In the genomic region with DNA sequence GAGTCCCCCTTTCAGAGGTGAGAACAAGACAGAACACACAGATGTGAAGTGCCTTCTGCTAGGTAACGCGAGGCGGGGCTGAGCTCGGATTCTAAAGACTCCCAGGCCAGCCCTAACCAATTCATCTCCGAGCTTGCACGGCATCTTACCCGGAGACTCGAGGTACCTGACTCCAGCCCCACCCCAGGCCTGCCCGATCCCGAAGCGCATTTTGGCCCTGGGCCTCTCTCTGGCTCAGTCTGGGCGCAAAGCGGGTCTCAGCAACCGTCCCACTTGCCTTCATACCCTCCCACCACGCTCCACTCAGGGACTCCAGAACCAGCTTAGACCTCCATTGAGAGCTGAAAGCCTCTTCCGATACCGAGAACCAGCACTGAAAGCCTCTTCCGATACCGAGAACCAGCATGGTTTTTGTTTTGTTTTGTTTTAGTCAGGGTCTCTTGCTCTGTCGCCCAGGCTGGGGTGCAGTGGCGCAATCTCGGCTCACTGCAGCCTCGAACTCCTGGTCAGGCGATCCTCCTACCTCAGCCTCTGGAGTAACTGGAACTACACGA, we compare ENCODE assay signal across 8 cellular contexts. TPM values are rescaled to one million over a fixed set of nuclear protein-coding genes. Genes with fewer than 3 reads are reported as not detected.
DNase-seq lines count a peak whose midpoint lies in the region; ATAC-seq, FAIRE-seq and TF ChIP-seq lines count a peak whose summit lies in the region.

No MANE protein-coding gene starts in this region.

- H3K79me1 ChIP-seq in trophoblast cell (ENCODE audit: low read length) = peaks cover 12% of the 10 kb centered on the region

- H3K14ac ChIP-seq in trophoblast cell (ENCODE audit: low read length) = peak overlapping the region; percentile 95

- H4K91ac ChIP-seq in trophoblast cell (ENCODE audit: low read depth, low read length) = peak overlapping the region; percentile 89

- H3K9me3 ChIP-seq in HUES48 (ENCODE audit: control insufficient read depth, insufficient read depth, low read length) (no peaks in the 10 kb centered on the region), trophoblast cell (ENCODE audit: insufficient read depth, low read depth, low read length) (no peaks in the 10 kb centered on the region)

- H3K4me1 Mint-ChIP-seq in Calu3 (ENCODE audit: low read depth, unreplicated experiment) = peaks cover 55% of the 10 kb centered on the region

- peak overlapping the region; percentile 43 for H2BK12ac ChIP-seq in trophoblast cell (ENCODE audit: low read length)

- H3K4me1 ChIP-seq in HUES48 (ENCODE audit: control insufficient read depth, insufficient read depth, low read length) = 0 out of 2 replicates have a peak, but pooled peaks cover 5% of the 10 kb centered on the region
- peaks cover 5 to 6% of the 10 kb centered on the region in 2 experiments for H3K4me1 ChIP-seq in trophoblast cell (ENCODE audit: control insufficient read depth in 1 of 2, insufficient read depth in 2 of 2, low read length in 2 of 2)
- no peaks in the 10 kb centered on the region for H3K4me1 ChIP-seq in urinary bladder (ENCODE audit: insufficient read depth)

- H3K9ac ChIP-seq in HUES48 (ENCODE audit: low read depth, low read length) = peak overlapping the region; percentile 81
- H3K9ac ChIP-seq in trophoblast cell (ENCODE audit: low read length) = peak overlapping the region; percentile 30

- H4K12ac ChIP-seq in trophoblast cell (ENCODE audit: low read depth, low read length) = peak overlapping the region; percentile 99

- H3K27ac ChIP-seq in HUES48 (ENCODE audit: low read depth, low read length) = peak overlapping the region; percentile 91
- peak overlapping the region; percentile 96 for H3K27ac ChIP-seq in trophoblast cell (ENCODE audit: low read depth, low read length)
- peak overlapping the region; percentile 82 for H3K27ac ChIP-seq in urinary bladder (ENCODE audit: low read depth)

- H2AK5ac ChIP-seq in trophoblast cell (ENCODE audit: low read length) = peak overlapping the region; percentile 95

- DNase-seq in Calu3 (peak; percentile 66), RCC 7860 (ENCODE audit: low spot score) (peak; percentile 51), globus pallidus (ENCODE audit: low spot score) (peak; percentile 45), trophoblast cell (peak; percentile 76 to 78)
- peak; percentile 92 for DNase-seq in activated effector memory CD4-positive, alpha-beta T cell treated with anti-CD3 and anti-CD28 coated beads, Interleukin-2, amount 50 U/mL, for 16 hours

- peak overlapping the region; percentile 81 for H2BK120ac ChIP-seq in trophoblast cell (ENCODE audit: insufficient read depth, low read length, poor library complexity)

- H3K4me3 ChIP-seq in HUES48 (ENCODE audit: low read depth, low read length) (peak overlapping the region; percentile 95), trophoblast cell (ENCODE audit: low read depth, low read length) (peak overlapping the region; percentile 80), urinary bladder (ENCODE audit: low read depth, low read length) (peak overlapping the region; percentile 72)

- peak; percentile 48 for ATAC-seq in GM21360 (IDR thresholded peaks at IDR 0.05; ENCODE audit: unreplicated experiment)

- no peak for TF ChIP-seq CTCF in Calu3 (IDR thresholded peaks at IDR 0.05; ENCODE audit: unreplicated experiment)

- no peak for FAIRE-seq in RCC 7860 (lab: Jason Lieb, UNC)

- H3K23ac ChIP-seq in trophoblast cell (ENCODE audit: low read length) = no peak overlapping the region

- peak overlapping the region; percentile 82 for H3K4me2 ChIP-seq in trophoblast cell (ENCODE audit: low read length)

- H3K36me3 Mint-ChIP-seq in Calu3 (ENCODE audit: insufficient read depth, unreplicated experiment) = peaks cover 79% of the 10 kb centered on the region

- H4K8ac ChIP-seq in trophoblast cell (ENCODE audit: low read depth, low read length) = peak overlapping the region; percentile 96

- TSS peak; percentile 64 for BruUV-seq in Calu3 (replicated peaks; lab: Mats Ljungman, UMichigan)

- no peaks in the 10 kb centered on the region for H3K9me3 Mint-ChIP-seq in Calu3 (ENCODE audit: low read depth, unreplicated experiment)

- intact Hi-C loops in Calu3 (cut with micrococcal nuclease; ENCODE audit: unreplicated experiment) = no loop called here

- H2BK5ac ChIP-seq in trophoblast cell (ENCODE audit: low read depth, low read length, poor library complexity) = peak overlapping the region; percentile 87

- H3K27ac Mint-ChIP-seq in Calu3 (ENCODE audit: unreplicated experiment) = peak overlapping the region; percentile 82

- peaks cover 7% of the 10 kb centered on the region for H3K79me2 ChIP-seq in trophoblast cell (ENCODE audit: control insufficient read depth, insufficient read depth, low read length, poor library complexity)

- peak overlapping the region; percentile 83 for H3K4me3 Mint-ChIP-seq in Calu3 (ENCODE audit: low read depth, unreplicated experiment)

- H3K27me3 Mint-ChIP-seq in Calu3 (ENCODE audit: unreplicated experiment) = no peaks in the 10 kb centered on the region

- no CpG with 5 or more reads among the region's 25 CpGs for WGBS in trophoblast cell (ENCODE audit: extremely low coverage, insufficient coverage, insufficient read length)
- WGBS in urinary bladder = 5% methylated on average over 25 of the region's 25 CpGs

- CTCF ChIA-PET in Calu3 (lab: Charles Lee) = interaction anchor here (0.8 to 2.5 kb wide), 7 partner anchors 8 to 203 kb away, joined by 3 to 22 read pairs (median 3); a partner anchor contains a TSS

- H3K36me3 ChIP-seq in HUES48 (ENCODE audit: control insufficient read depth, insufficient read depth, low read length) = peaks cover 17% of the 10 kb centered on the region; the same call in 1 of the 2 replicates
- peaks cover 3 to 16% of the 10 kb centered on the region in 2 experiments for H3K36me3 ChIP-seq in trophoblast cell (ENCODE audit: control insufficient read depth in 1 of 2, insufficient read depth in 2 of 2, low read length in 2 of 2)
- H3K36me3 ChIP-seq in urinary bladder (ENCODE audit: insufficient read depth) = no peaks in the 10 kb centered on the region

- peak overlapping the region; percentile 89 for H3K4ac ChIP-seq in trophoblast cell (ENCODE audit: low read depth, low read length)

- H2AFZ ChIP-seq in trophoblast cell (ENCODE audit: insufficient read depth, low read length, poor library complexity) = peak overlapping the region; percentile 96

- H3K27me3 ChIP-seq in HUES48 (ENCODE audit: control insufficient read depth, insufficient read depth, low read length) (no peaks in the 10 kb centered on the region), trophoblast cell (ENCODE audit: insufficient read depth, low read length) (no peaks in the 10 kb centered on the region)

- H3K18ac ChIP-seq in trophoblast cell (ENCODE audit: low read length) = peak overlapping the region; percentile 95

RNA-seq across cellular contexts. Expression of a gene that starts 0.7 kb away (rescaled TPM):
- total RNA-seq in Calu3 (2022) (214 and 229 TPM in 2 replicates), urinary bladder (36.2 TPM)
- polyA plus RNA-seq in trophoblast cell (2013) = 243 and 244 TPM in 2 replicates
- polyA plus RNA-seq in urinary bladder = 248 TPM

RNA-seq across cellular contexts. Expression of a gene that starts 43.0 kb away (rescaled TPM):
- total RNA-seq in Calu3 (2022) (0.78 and 0.95 TPM in 2 replicates), urinary bladder (11.4 TPM)
- 15.8 and 16.4 TPM in 2 replicates for polyA plus RNA-seq in trophoblast cell (2013)
- polyA plus RNA-seq in urinary bladder = 88.4 TPM

Comparison
In these comparisons a context has a peak if more than half of its experiments do, and no peak if none do; other contexts are left out.
1. Peak in every context shown above with its lines: DNase-seq, ATAC-seq, H3K4me3 ChIP-seq and H3K27ac ChIP-seq.